Comparison of ENCODE assay signal across 2 cellular contexts in genomic region chr12:104703372-104703771, GRCh38.
TF ChIP-seq lines count a peak whose summit lies in the region.

No MANE protein-coding gene starts in this region.

TF ChIP-seq in HepG2, 621 proteins besides CTCF, POLR2A, EP300 and RAD21:
- no peak for TF ChIP-seq REL (CRISPR knock-in tag; conservative IDR thresholded peaks at IDR 0.05)
- TF ChIP-seq PCBP2 (optimal IDR thresholded peaks at IDR 0.05; ENCODE audit: low read depth, low read length, poor library complexity, severe bottlenecking), result no peak
- TF ChIP-seq BRF2 (CRISPR knock-in tag; IDR thresholded peaks at IDR 0.05), result no peak
- no peak for TF ChIP-seq TEAD3 (CRISPR knock-in tag; optimal IDR thresholded peaks at IDR 0.05; ENCODE audit: borderline replicate concordance)
- TF ChIP-seq ZNF616 (CRISPR knock-in tag; IDR thresholded peaks at IDR 0.05; ENCODE audit: low read depth), result no peak
- no peak for TF ChIP-seq SP4 (CRISPR knock-in tag; IDR thresholded peaks at IDR 0.05)
- no peak for TF ChIP-seq SRF (IDR thresholded peaks at IDR 0.05; ENCODE audit: low read depth, low read length)
- TF ChIP-seq, protein P1, sequence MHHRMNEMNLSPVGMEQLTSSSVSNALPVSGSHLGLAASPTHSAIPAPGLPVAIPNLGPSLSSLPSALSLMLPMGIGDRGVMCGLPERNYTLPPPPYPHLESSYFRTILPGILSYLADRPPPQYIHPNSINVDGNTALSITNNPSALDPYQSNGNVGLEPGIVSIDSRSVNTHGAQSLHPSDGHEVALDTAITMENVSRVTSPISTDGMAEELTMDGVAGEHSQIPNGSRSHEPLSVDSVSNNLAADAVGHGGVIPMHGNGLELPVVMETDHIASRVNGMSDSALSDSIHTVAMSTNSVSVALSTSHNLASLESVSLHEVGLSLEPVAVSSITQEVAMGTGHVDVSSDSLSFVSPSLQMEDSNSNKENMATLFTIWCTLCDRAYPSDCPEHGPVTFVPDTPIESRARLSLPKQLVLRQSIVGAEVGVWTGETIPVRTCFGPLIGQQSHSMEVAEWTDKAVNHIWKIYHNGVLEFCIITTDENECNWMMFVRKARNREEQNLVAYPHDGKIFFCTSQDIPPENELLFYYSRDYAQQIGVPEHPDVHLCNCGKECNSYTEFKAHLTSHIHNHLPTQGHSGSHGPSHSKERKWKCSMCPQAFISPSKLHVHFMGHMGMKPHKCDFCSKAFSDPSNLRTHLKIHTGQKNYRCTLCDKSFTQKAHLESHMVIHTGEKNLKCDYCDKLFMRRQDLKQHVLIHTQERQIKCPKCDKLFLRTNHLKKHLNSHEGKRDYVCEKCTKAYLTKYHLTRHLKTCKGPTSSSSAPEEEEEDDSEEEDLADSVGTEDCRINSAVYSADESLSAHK (CRISPR knock-in tag; IDR thresholded peaks at IDR 0.05; ENCODE audit: borderline replicate concordance), result no peak
- TF ChIP-seq MEIS2 (CRISPR knock-in tag; IDR thresholded peaks at IDR 0.05), result no peak
- TF ChIP-seq ZFAT (CRISPR knock-in tag; conservative IDR thresholded peaks at IDR 0.05), result no peak
- no peak for TF ChIP-seq ZNF782 (CRISPR knock-in tag; IDR thresholded peaks at IDR 0.05; ENCODE audit: borderline replicate concordance)
- TF ChIP-seq ZNF205 (CRISPR knock-in tag; IDR thresholded peaks at IDR 0.05), result no peak
- no peak for TF ChIP-seq ADNP (CRISPR knock-in tag; IDR thresholded peaks at IDR 0.05)
- no peak for TF ChIP-seq WIZ (CRISPR knock-in tag; IDR thresholded peaks at IDR 0.05)
- no peak for TF ChIP-seq TFAP4 (IDR thresholded peaks at IDR 0.05; ENCODE audit: borderline replicate concordance, low read depth)

TF ChIP-seq in HEK293, 187 proteins besides CTCF, POLR2A, EP300 and RAD21:
- no peak for TF ChIP-seq BCL6B (tag by site-specific recombination; IDR thresholded peaks at IDR 0.05)
- TF ChIP-seq ZNF335 (tag by site-specific recombination; conservative IDR thresholded peaks at IDR 0.05), result no peak
- no peak for TF ChIP-seq WT1 (tag by site-specific recombination; IDR thresholded peaks at IDR 0.05)
- TF ChIP-seq ZBTB17 (tag by site-specific recombination; IDR thresholded peaks at IDR 0.05), result no peak
- TF ChIP-seq ZFHX2 (tag by site-specific recombination; conservative IDR thresholded peaks at IDR 0.05), result 0 out of 2 replicates have a peak, but pooled peaks have one; percentile 23
- TF ChIP-seq EGR2 (tag by site-specific recombination; IDR thresholded peaks at IDR 0.05; ENCODE audit: low read depth), result peak; percentile 48; the same call in 1 of the 2 replicates
- no peak for TF ChIP-seq ZFP69B (tag by site-specific recombination; IDR thresholded peaks at IDR 0.05)
- TF ChIP-seq ZNF501 (tag by site-specific recombination; IDR thresholded peaks at IDR 0.05), result no peak
